ENCODE assay signal across 16 cellular contexts in genomic region chr9:127518091-127518856, GRCh38.
DNase-seq lines count a peak whose midpoint lies in the region; ATAC-seq, FAIRE-seq and TF ChIP-seq lines count a peak whose summit lies in the region.
"Had no signal": no experiment of that assay in that cellular context is flagged by ENCODE, and none has a peak within 500 bp of the region (broad histone marks: within the 10 kb centered on the region; RNA-seq: fewer than 3 reads in every experiment).

No MANE protein-coding gene starts in this region.

- H3K4me1 ChIP-seq in astrocyte (ENCODE audit: insufficient read depth, low read length) (peaks cover 63% of the 10 kb centered on the region), lower lobe of right lung (peaks cover 43% of the 10 kb centered on the region)

- H3K9me3 ChIP-seq in astrocyte (ENCODE audit: insufficient read depth, low read depth, low read length) (peaks cover 2% of the 10 kb centered on the region), lower lobe of right lung (peaks cover under 1% of the 10 kb centered on the region)
- H3K9me3 ChIP-seq: testis had no signal

- H3K36me3 ChIP-seq in astrocyte (ENCODE audit: insufficient read depth, low read length) (peaks cover 35% of the 10 kb centered on the region), lower lobe of right lung (peaks cover 81% of the 10 kb centered on the region)

- H3K36me3 Mint-ChIP-seq in T-helper 1 cell treated with Interleukin-12 subunit alpha and Interleukin-12 subunit beta and Interleukin-4 antibody, amounts not matched to agents 30 μg/mL and 1 μg/mL, for 36 hours (ENCODE audit: low read depth), result peaks cover 28% of the 10 kb centered on the region
- peaks cover 23% of the 10 kb centered on the region for H3K36me3 Mint-ChIP-seq in astrocyte (ENCODE audit: low read depth, unreplicated experiment)
- no peaks in the 10 kb centered on the region for H3K36me3 Mint-ChIP-seq in stimulated activated memory B cell treated with anti-CD40 and anti-IgM and Interleukin-4, amounts not matched to agents 10 μg/mL and 1 μg/mL and 100 μg/mL, for 72 hours

- TF ChIP-seq CTCF in astrocyte (IDR thresholded peaks at IDR 0.05; ENCODE audit: insufficient read depth, low read depth, low read length) (no peak), lower lobe of right lung (IDR thresholded peaks at IDR 0.05) (no peak)

- H3K4me3 ChIP-seq in astrocyte (ENCODE audit: insufficient read depth, low read depth, low read length) (no peak overlapping the region), lower lobe of right lung (no peak overlapping the region)
- H3K4me3 ChIP-seq: testis had no signal

- peaks cover 2% of the 10 kb centered on the region for H3K4me1 Mint-ChIP-seq in T-helper 1 cell treated with Interleukin-12 subunit alpha and Interleukin-12 subunit beta and Interleukin-4 antibody, amounts not matched to agents 30 μg/mL and 1 μg/mL, for 36 hours (ENCODE audit: low read depth)
- H3K4me1 Mint-ChIP-seq in astrocyte (ENCODE audit: low read depth, unreplicated experiment), result peaks cover 47% of the 10 kb centered on the region
- H3K4me1 Mint-ChIP-seq in stimulated activated memory B cell treated with anti-CD40 and anti-IgM and Interleukin-4, amounts not matched to agents 10 μg/mL and 1 μg/mL and 100 μg/mL, for 72 hours, result peaks cover 17% of the 10 kb centered on the region

- no peak for FAIRE-seq in astrocyte (lab: Jason Lieb, UNC)

- ATAC-seq in lower lobe of right lung (no peak), GM18502 (IDR thresholded peaks at IDR 0.05; ENCODE audit: poor library complexity, unreplicated experiment) (no peak), HG03045 (IDR thresholded peaks at IDR 0.05; ENCODE audit: unreplicated experiment) (no peak)
- peak; percentile 54 for ATAC-seq in stimulated activated memory B cell treated with anti-CD40 and anti-IgM and Interleukin-4, amounts not matched to agents 10 μg/mL and 1 μg/mL and 100 μg/mL, for 72 hours

- H3K9me3 Mint-ChIP-seq in T-helper 1 cell treated with Interleukin-12 subunit alpha and Interleukin-12 subunit beta and Interleukin-4 antibody, amounts not matched to agents 30 μg/mL and 1 μg/mL, for 36 hours, result peaks cover 7% of the 10 kb centered on the region
- no peaks in the 10 kb centered on the region for H3K9me3 Mint-ChIP-seq in astrocyte (ENCODE audit: unreplicated experiment)
- peaks cover 5% of the 10 kb centered on the region for H3K9me3 Mint-ChIP-seq in stimulated activated memory B cell treated with anti-CD40 and anti-IgM and Interleukin-4, amounts not matched to agents 10 μg/mL and 1 μg/mL and 100 μg/mL, for 72 hours
- H3K9me3 Mint-ChIP-seq: activated T-cell treated with anti-CD3 and anti-CD28 coated beads, Interleukin-2, amount 50 U/mL, for 4 hours had no signal

- H3K27ac ChIP-seq in astrocyte (ENCODE audit: low read depth, low read length) (peak overlapping the region; percentile 69), lower lobe of right lung (peak overlapping the region; percentile 43)
- H3K27ac ChIP-seq: KMS-11 had no signal

- no peak overlapping the region for H3K4me3 Mint-ChIP-seq in T-helper 1 cell treated with Interleukin-12 subunit alpha and Interleukin-12 subunit beta and Interleukin-4 antibody, amounts not matched to agents 30 μg/mL and 1 μg/mL, for 36 hours
- H3K4me3 Mint-ChIP-seq in astrocyte (ENCODE audit: unreplicated experiment), result no peak overlapping the region
- no peak overlapping the region for H3K4me3 Mint-ChIP-seq in stimulated activated memory B cell treated with anti-CD40 and anti-IgM and Interleukin-4, amounts not matched to agents 10 μg/mL and 1 μg/mL and 100 μg/mL, for 72 hours
- H3K4me3 Mint-ChIP-seq: activated B cell treated with CpG ODN at 0.5 μM for 24 hours; activated T-cell treated with anti-CD3 and anti-CD28 coated beads, Interleukin-2, amount 50 U/mL, for 4 hours had no signal

- H3K27me3 ChIP-seq in astrocyte (ENCODE audit: insufficient read depth, low read length), result no peaks in the 10 kb centered on the region
- H3K27me3 ChIP-seq in lower lobe of right lung (ENCODE audit: low read depth), result no peaks in the 10 kb centered on the region
- H3K27me3 ChIP-seq: testis had no signal

- H3K9ac ChIP-seq in astrocyte (ENCODE audit: low read length), result peak overlapping the region; percentile 48
- H3K9ac ChIP-seq: KMS-11 had no signal

- no peaks in the 10 kb centered on the region for H3K27me3 Mint-ChIP-seq in T-helper 1 cell treated with Interleukin-12 subunit alpha and Interleukin-12 subunit beta and Interleukin-4 antibody, amounts not matched to agents 30 μg/mL and 1 μg/mL, for 36 hours (ENCODE audit: low read depth)
- no peaks in the 10 kb centered on the region for H3K27me3 Mint-ChIP-seq in astrocyte (ENCODE audit: low read depth, unreplicated experiment)
- peaks cover 19% of the 10 kb centered on the region for H3K27me3 Mint-ChIP-seq in stimulated activated memory B cell treated with anti-CD40 and anti-IgM and Interleukin-4, amounts not matched to agents 10 μg/mL and 1 μg/mL and 100 μg/mL, for 72 hours

- peaks cover 12% of the 10 kb centered on the region for H4K20me1 ChIP-seq in astrocyte (ENCODE audit: insufficient read depth, low read length)

- H2AFZ ChIP-seq in astrocyte (ENCODE audit: low read depth, low read length), result no peak overlapping the region

- intact Hi-C loops in lower lobe of right lung (cut with DNase I), result no loop called here

- peaks cover 50% of the 10 kb centered on the region for H3K79me2 ChIP-seq in astrocyte (ENCODE audit: insufficient read depth, low read length)

- peak overlapping the region; percentile 15 for H3K4me2 ChIP-seq in astrocyte (ENCODE audit: low read length)
- H3K4me2 ChIP-seq: KMS-11 had no signal

- H3K27ac Mint-ChIP-seq in T-helper 1 cell treated with Interleukin-12 subunit alpha and Interleukin-12 subunit beta and Interleukin-4 antibody, amounts not matched to agents 30 μg/mL and 1 μg/mL, for 36 hours, result peak overlapping the region; percentile 15
- H3K27ac Mint-ChIP-seq in astrocyte (ENCODE audit: unreplicated experiment), result peak overlapping the region; percentile 93
- H3K27ac Mint-ChIP-seq in stimulated activated memory B cell treated with anti-CD40 and anti-IgM and Interleukin-4, amounts not matched to agents 10 μg/mL and 1 μg/mL and 100 μg/mL, for 72 hours, result peak overlapping the region; percentile 57
- H3K27ac Mint-ChIP-seq: activated B cell treated with CpG ODN at 0.5 μM for 24 hours had no signal

- no peak for DNase-seq in T-helper 1 cell
- DNase-seq in astrocyte (ENCODE audit: low read depth), result no peak
- no peak for DNase-seq in lower lobe of right lung
- DNase-seq in MV-4-11 (lab: John Stamatoyannopoulos, UW), result no peak
- DNase-seq: 8988T; activated B cell treated with CpG ODN at 0.5 μM for 24 hours; activated T-cell treated with anti-CD3 and anti-CD28 coated beads, Interleukin-2, amount 50 U/mL, for 4 hours; COR-L47; NCI-H1930; retina; testis had no signal

Comparison
In these comparisons a context has a peak if more than half of its experiments do, and no peak if none do; other contexts are left out.
1. H3K27ac Mint-ChIP-seq: peak in every context shown above with its lines; median percentile 93 in astrocyte; 57 in stimulated activated memory B cell treated with anti-CD40 and anti-IgM and Interleukin-4, amounts not matched to agents 10 μg/mL and 1 μg/mL and 100 μg/mL, for 72 hours; 15 in T-helper 1 cell treated with Interleukin-12 subunit alpha and Interleukin-12 subunit beta and Interleukin-4 antibody, amounts not matched to agents 30 μg/mL and 1 μg/mL, for 36 hours.